ENCODE assay signal across 10 cellular contexts in the genomic region with DNA sequence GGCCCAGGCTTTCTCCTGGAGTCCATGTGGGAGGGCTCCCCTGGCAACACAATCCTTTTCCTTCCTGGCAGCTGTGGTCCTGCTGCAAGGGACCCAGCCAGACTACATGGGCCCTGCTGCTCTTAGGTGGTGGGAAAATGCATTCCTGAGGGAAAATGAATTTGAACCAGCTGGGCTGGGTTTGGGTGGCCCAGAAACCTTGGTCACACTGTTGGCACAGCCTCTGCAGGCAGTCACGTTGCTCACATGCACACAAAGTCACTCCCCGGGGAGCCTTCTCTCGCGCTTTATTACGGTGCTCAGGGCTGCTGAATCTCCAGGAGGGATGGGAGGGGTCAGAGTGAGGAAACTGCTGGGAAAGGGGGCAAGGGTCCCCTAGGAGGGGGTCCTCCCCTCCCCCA. TPM values are rescaled to one million over a fixed set of nuclear protein-coding genes. Genes with fewer than 3 reads are reported as not detected.
DNase-seq lines count a peak whose midpoint lies in the region; ATAC-seq and TF ChIP-seq lines count a peak whose summit lies in the region.
"Had no signal": no experiment of that assay in that cellular context is flagged by ENCODE, and none has a peak within 500 bp of the region (broad histone marks: within the 10 kb centered on the region; RNA-seq: fewer than 3 reads in every experiment).

No MANE protein-coding gene starts in this region.

- TF ChIP-seq POLR2A in gastrocnemius medialis (IDR thresholded peaks at IDR 0.05) (no peak), GM18505 (IDR thresholded peaks at IDR 0.05; ENCODE audit: borderline replicate concordance, extremely low read depth, insufficient read depth, insufficient read length) (no peak)

- intact Hi-C loops in gastrocnemius medialis (cut with DNase I; ENCODE audit: low total_unique reads) = no loop called here

- TF ChIP-seq CTCF in gastrocnemius medialis (IDR thresholded peaks at IDR 0.05 in 4 of 5, conservative IDR thresholded peaks at IDR 0.05 in 1 of 5) = no peak

- H3K27ac ChIP-seq in SJSA1 = peak overlapping the region; percentile 98
- H3K27ac ChIP-seq in gastrocnemius medialis = peak overlapping the region; percentile 61 to 70 (median 67)
- H3K27ac ChIP-seq: cardiac muscle cell had no signal

- H3K9me3 ChIP-seq in SJSA1 (replicated peaks) (no peaks in the 10 kb centered on the region), gastrocnemius medialis (no peaks in the 10 kb centered on the region)

- H3K4me1 ChIP-seq in SJSA1 (replicated peaks) = peaks cover 100% of the 10 kb centered on the region
- peaks cover 10 to 21% of the 10 kb centered on the region in 2 donors for H3K4me1 ChIP-seq in gastrocnemius medialis

- DNase-seq in Daoy (ENCODE audit: low read depth) (peak; percentile 91), SJSA1 (ENCODE audit: low read depth in 1 of 2, low spot score in 2 of 2) (peak; percentile 91 to 93), glomerular visceral epithelial cell (ENCODE audit: extremely low spot score) (peak; percentile 92), gastrocnemius medialis (peak in 1 of 2 donors; percentile 24), RPMI8226 (no peak)
- DNase-seq: NCI-H774 had no signal

- H3K4me3 ChIP-seq in SJSA1 (0 out of 2 replicates have a peak overlapping the region, but pooled peaks have one; percentile 8), gastrocnemius medialis (no peak overlapping the region)
- H3K4me3 ChIP-seq: cardiac muscle cell had no signal

- H3K27me3 ChIP-seq in SJSA1 (replicated peaks) (no peaks in the 10 kb centered on the region), gastrocnemius medialis (no peaks in the 10 kb centered on the region)
- H3K27me3 ChIP-seq: cardiac muscle cell had no signal

- in situ Hi-C loops in gastrocnemius medialis (cut with MboI; ENCODE audit: low sequenced_read_pairs in 4 of 4) = no loop called here

- ATAC-seq in gastrocnemius medialis = peak in 1 of 2 donors; percentile 25
- no peak for ATAC-seq in HG03460 (IDR thresholded peaks at IDR 0.05; ENCODE audit: unreplicated experiment)
- no peak for ATAC-seq in GM18505 (IDR thresholded peaks at IDR 0.05; ENCODE audit: unreplicated experiment)
- ATAC-seq in HG03354 (IDR thresholded peaks at IDR 0.05; ENCODE audit: poor library complexity, severe bottlenecking, unreplicated experiment) = no peak

- H3K36me3 ChIP-seq in SJSA1 (peaks cover 35% of the 10 kb centered on the region), gastrocnemius medialis (no peaks in the 10 kb centered on the region)
- H3K36me3 ChIP-seq: cardiac muscle cell had no signal

RNA-seq across cellular contexts. Expression of a gene that starts 17.2 kb away (rescaled TPM):
- 21.8 and 30.9 TPM in 2 replicates for total RNA-seq in Daoy (2014; rRNA removed; shearing (Covaris generic))
- total RNA-seq in SJSA1 (2014; rRNA removed; shearing (Covaris generic)) = 34.6 and 79.5 TPM in 2 replicates
- 10 to 100 TPM in 3 of 4 donors, 1 to 10 TPM in 1; 8.8 to 18.8 (median 14.5) TPM for total RNA-seq in gastrocnemius medialis
